Comparison of ENCODE assay signal across 8 cellular contexts in genomic region chr10:43417950-43418768, GRCh38. TPM values are rescaled to one million over a fixed set of nuclear protein-coding genes. Genes with fewer than 3 reads are reported as not detected.
A peak's percentile ranks its signal among the peaks of the same experiment; 100 is the strongest.
DNase-seq lines count a peak whose midpoint lies in the region; ATAC-seq and TF ChIP-seq lines count a peak whose summit lies in the region.

No MANE protein-coding gene starts in this region.

- DNase-seq in Jurkat, Clone E6-1 (ENCODE audit: low read depth, low spot score): peak; percentile 92
- DNase-seq in activated CD8-positive, alpha-beta memory T cell treated with anti-CD3 and anti-CD28 coated beads for 24 hours: peak; percentile 75
- no peak for DNase-seq in NCI-H1105 treated with DMSO at 0.1 percent for 48 hours (lab: John Stamatoyannopoulos, UW)
- DNase-seq in cortex of kidney (lab: John Stamatoyannopoulos, UW): no peak
- no peak for DNase-seq in NCI-H187 treated with DMSO at 0.1 percent for 48 hours (lab: John Stamatoyannopoulos, UW)
- DNase-seq in mesothelial cell of epicardium (ENCODE audit: low spot score in 2 of 2, unreplicated experiment in 2 of 2): no peak

- H3K4me3 ChIP-seq in Jurkat, Clone E6-1 (ENCODE audit: low read length): peak overlapping the region; percentile 48
- H3K4me3 ChIP-seq in neutrophil (ENCODE audit: low read depth in 1 of 2, low read length in 1 of 2): peak overlapping the region; percentile 16 to 31

- no peaks in the 10 kb centered on the region for H3K36me3 Mint-ChIP-seq in mesothelial cell of epicardium

- H3K36me3 ChIP-seq in neutrophil: no peaks in the 10 kb centered on the region

- no peak overlapping the region for H3K27ac Mint-ChIP-seq in mesothelial cell of epicardium

- no peaks in the 10 kb centered on the region for H3K27me3 ChIP-seq in neutrophil

- TF ChIP-seq CTCF in neutrophil (IDR thresholded peaks at IDR 0.05) (no peak), mesothelial cell of epicardium (IDR thresholded peaks at IDR 0.05; ENCODE audit: unreplicated experiment) (no peak)

- H3K27me3 Mint-ChIP-seq in mesothelial cell of epicardium (ENCODE audit: low read depth): no peaks in the 10 kb centered on the region

- H3K9me3 Mint-ChIP-seq in mesothelial cell of epicardium: no peaks in the 10 kb centered on the region

- no peak overlapping the region for H3K4me3 Mint-ChIP-seq in mesothelial cell of epicardium

- peaks cover 14% of the 10 kb centered on the region for H3K4me1 Mint-ChIP-seq in mesothelial cell of epicardium

- H3K4me1 ChIP-seq in neutrophil (ENCODE audit: control insufficient read depth in 1 of 2, insufficient read depth in 1 of 2, low read depth in 1 of 2, low read length in 1 of 2): peaks cover 51 to 52% of the 10 kb centered on the region in 2 experiments

- H3K9me3 ChIP-seq in neutrophil: no peaks in the 10 kb centered on the region

- H3K27ac ChIP-seq in neutrophil: peak overlapping the region; percentile 97

- peak; percentile 29 for ATAC-seq in GM18508 (IDR thresholded peaks at IDR 0.05; ENCODE audit: insufficient read depth, unreplicated experiment)

RNA-seq across cellular contexts. Expression of gene HNRNPF, which starts 9.2 kb away (rescaled TPM):
- polyA plus RNA-seq in Jurkat, Clone E6-1 (2012; ENCODE audit: insufficient read depth, insufficient read length): 315 TPM
- total RNA-seq in mesothelial cell of epicardium: 163 to 169 TPM (median 165 TPM) in 3 replicates

RNA-seq across cellular contexts. Expression of gene ZNF487, which starts 18.8 kb away (rescaled TPM):
- 3.0 TPM for polyA plus RNA-seq in Jurkat, Clone E6-1 (2012; ENCODE audit: insufficient read depth, insufficient read length)
- total RNA-seq in mesothelial cell of epicardium: 2.7 to 3.4 TPM (median 2.8 TPM) in 3 replicates

RNA-seq across cellular contexts. Expression of gene FXYD4, which starts 46.7 kb away (rescaled TPM):
- not detected for polyA plus RNA-seq in Jurkat, Clone E6-1 (2012; ENCODE audit: insufficient read depth, insufficient read length)
- total RNA-seq in mesothelial cell of epicardium: not detected in 3 replicates

Comparison
In these comparisons a context has a peak if more than half of its experiments do, and no peak if none do; other contexts are left out.
1. DNase-seq: peak in Jurkat, Clone E6-1 (single experiment) and activated CD8-positive, alpha-beta memory T cell treated with anti-CD3 and anti-CD28 coated beads for 24 hours (single experiment); none in NCI-H1105 treated with DMSO at 0.1 percent for 48 hours (single experiment), cortex of kidney (single experiment), NCI-H187 treated with DMSO at 0.1 percent for 48 hours (single experiment) and mesothelial cell of epicardium (0 of 2).